ENCODE assay signal across 9 cellular contexts in genomic region chr16:81729451-81729850, GRCh38. TPM values are rescaled to one million over a fixed set of nuclear protein-coding genes. Genes with fewer than 3 reads are reported as not detected.
DNase-seq lines count a peak whose midpoint lies in the region; ATAC-seq and TF ChIP-seq lines count a peak whose summit lies in the region.
"Had no signal": no experiment of that assay in that cellular context is flagged by ENCODE, and none has a peak within 500 bp of the region (broad histone marks: within the 10 kb centered on the region; RNA-seq: fewer than 3 reads in every experiment).

No MANE protein-coding gene starts in this region.

- H3K36me3 Mint-ChIP-seq in Calu3 (ENCODE audit: insufficient read depth, unreplicated experiment): peaks cover 16% of the 10 kb centered on the region
- H3K36me3 Mint-ChIP-seq in activated CD8-positive, alpha-beta T cell treated with anti-CD3 and anti-CD28 coated beads, Interleukin-2, amount 10 ng/mL, durations not matched to agents 7 days and 5 days (ENCODE audit: low read depth): no peaks in the 10 kb centered on the region

- H3K36me3 ChIP-seq in A673 (ENCODE audit: insufficient read depth, low read length, poor library complexity, severe bottlenecking): no peaks in the 10 kb centered on the region

- H3K27ac ChIP-seq in A673 (ENCODE audit: low read depth, low read length, poor library complexity, severe bottlenecking): peak overlapping the region; percentile 10
- no peak overlapping the region; the same call in 1 of the 2 replicates for H3K27ac ChIP-seq in RWPE1

- H3K4me3 Mint-ChIP-seq in Calu3 (ENCODE audit: low read depth, unreplicated experiment): peak overlapping the region; percentile 57
- H3K4me3 Mint-ChIP-seq in activated CD8-positive, alpha-beta T cell treated with anti-CD3 and anti-CD28 coated beads, Interleukin-2, amount 10 ng/mL, durations not matched to agents 7 days and 5 days: peak overlapping the region; percentile 23

- H3K4me1 Mint-ChIP-seq in Calu3 (ENCODE audit: low read depth, unreplicated experiment): peaks cover 14% of the 10 kb centered on the region
- peaks cover 17% of the 10 kb centered on the region for H3K4me1 Mint-ChIP-seq in activated CD8-positive, alpha-beta T cell treated with anti-CD3 and anti-CD28 coated beads, Interleukin-2, amount 10 ng/mL, durations not matched to agents 7 days and 5 days (ENCODE audit: low read depth)

- intact Hi-C loops in A673 (cut with micrococcal nuclease; ENCODE audit: unreplicated experiment): no loop called here
- intact Hi-C loops in Calu3 (cut with micrococcal nuclease; ENCODE audit: unreplicated experiment): loop anchor here (10.0 kb wide), 1 partner anchor 725 kb away; the partner anchor contains the start of genes CENPN and CMC2

- no peaks in the 10 kb centered on the region for H3K9me3 ChIP-seq in A673 (ENCODE audit: low read depth, low read length, poor library complexity, severe bottlenecking)

- H3K27ac Mint-ChIP-seq in Calu3 (ENCODE audit: unreplicated experiment): no peak overlapping the region
- peak overlapping the region; percentile 29 for H3K27ac Mint-ChIP-seq in activated CD8-positive, alpha-beta T cell treated with anti-CD3 and anti-CD28 coated beads, Interleukin-2, amount 10 ng/mL, durations not matched to agents 7 days and 5 days

- H3K27me3 ChIP-seq in A673 (replicated peaks; ENCODE audit: insufficient read depth, low read depth, low read length, poor library complexity): no peaks in the 10 kb centered on the region

- no peak for ATAC-seq in activated CD8-positive, alpha-beta T cell treated with anti-CD3 and anti-CD28 coated beads, Interleukin-2, amount 10 ng/mL, durations not matched to agents 7 days and 5 days
- no peak for ATAC-seq in HG02798 (IDR thresholded peaks at IDR 0.05; ENCODE audit: poor library complexity, unreplicated experiment)

- POLR2A ChIA-PET in A673 (lab: Charles Lee; ENCODE audit: low non-redundant PET): no interaction called here
- POLR2A ChIA-PET in activated CD8-positive, alpha-beta T cell treated with anti-CD3 and anti-CD28 coated beads, Interleukin-2, amount 10 ng/mL, durations not matched to agents 7 days and 5 days (lab: Charles Lee): interaction anchor here (0.8 kb wide), 1 partner anchor 16 kb away, joined by 4 read pairs; no protein-coding TSS in a partner anchor
- POLR2A ChIA-PET in RWPE1 (lab: Yijun Ruan, JAX; ENCODE audit: low non-redundant PET): no interaction called here

- peaks cover 4% of the 10 kb centered on the region for H3K9me3 Mint-ChIP-seq in Calu3 (ENCODE audit: low read depth, unreplicated experiment)
- no peaks in the 10 kb centered on the region for H3K9me3 Mint-ChIP-seq in activated CD8-positive, alpha-beta T cell treated with anti-CD3 and anti-CD28 coated beads, Interleukin-2, amount 10 ng/mL, durations not matched to agents 7 days and 5 days (ENCODE audit: insufficient read depth)

- H3K4me3 ChIP-seq in A673 (ENCODE audit: low read depth, low read length, poor library complexity, severe bottlenecking): no peak overlapping the region

- BruUV-seq in A673 (replicated peaks; lab: Mats Ljungman, UMichigan) (no TSS peak), Calu3 (replicated peaks; lab: Mats Ljungman, UMichigan) (no TSS peak)

- CTCF ChIA-PET in A673 (lab: Charles Lee) (no interaction called here), Calu3 (lab: Charles Lee) (interaction anchor here (0.7 to 1.1 kb wide), 3 partner anchors 10 to 565 kb away, joined by 3 to 5 read pairs (median 5); no protein-coding TSS in a partner anchor), RWPE1 (lab: Yijun Ruan, JAX) (interaction anchor here (0.6 to 1.7 kb wide), 14 partner anchors 8 to 720 kb away, joined by 3 to 8 read pairs (median 4); no protein-coding TSS in a partner anchor)
- CTCF ChIA-PET in activated CD8-positive, alpha-beta T cell treated with anti-CD3 and anti-CD28 coated beads, Interleukin-2, amount 10 ng/mL, durations not matched to agents 7 days and 5 days (lab: Charles Lee): interaction anchor here (0.7 to 2.8 kb wide), 27 partner anchors 8 to 694 kb away, joined by 3 to 17 read pairs (median 4); partner anchors contain the start of gene ATMIN

- H3K4me1 ChIP-seq in A673 (ENCODE audit: insufficient read depth, low read length, poor library complexity, severe bottlenecking): peaks cover 13% of the 10 kb centered on the region

- DNase-seq in A673 (ENCODE audit: low spot score): peak; percentile 44
- no peak for DNase-seq in Calu3
- DNase-seq in activated CD8-positive, alpha-beta T cell treated with anti-CD3 and anti-CD28 coated beads, Interleukin-2, amount 10 ng/mL, durations not matched to agents 7 days and 5 days: no peak
- peak; percentile 79 for DNase-seq in islet precursor cell
- no peak for DNase-seq in NCI-H1694 (lab: John Stamatoyannopoulos, UW)
- DNase-seq in RWPE1 (ENCODE audit: low spot score): no peak
- DNase-seq in COLO829 (ENCODE audit: low spot score): no peak
- DNase-seq: activated effector memory CD4-positive, alpha-beta T cell treated with Interleukin-2 at 50 U/mL for 16 hours had no signal

- H3K27me3 Mint-ChIP-seq in Calu3 (ENCODE audit: unreplicated experiment): peaks cover 13% of the 10 kb centered on the region
- H3K27me3 Mint-ChIP-seq in activated CD8-positive, alpha-beta T cell treated with anti-CD3 and anti-CD28 coated beads, Interleukin-2, amount 10 ng/mL, durations not matched to agents 7 days and 5 days (ENCODE audit: low read depth): peaks cover 15% of the 10 kb centered on the region

- peak; percentile 36; the same call in 1 of the 2 replicates for TF ChIP-seq CTCF in A673 (conservative IDR thresholded peaks at IDR 0.05; ENCODE audit: low read depth, low read length)
- TF ChIP-seq CTCF in Calu3 (IDR thresholded peaks at IDR 0.05; ENCODE audit: unreplicated experiment): no peak
- no peak for TF ChIP-seq CTCF in RWPE1 (conservative IDR thresholded peaks at IDR 0.05; ENCODE audit: low read depth)

RNA-seq across cellular contexts. Expression of gene PLCG2, which starts 49.6 kb away (rescaled TPM):
- total RNA-seq in A673 (2021) (5.6 and 9.6 TPM in 2 replicates), Calu3 (2022) (3.4 and 13.7 TPM in 2 replicates)
- 10 to 100 TPM; 10.1 to 11.1 TPM for total RNA-seq in activated CD8-positive, alpha-beta T cell treated with anti-CD3 and anti-CD28 coated beads, Interleukin-2, amount 10 ng/mL, durations not matched to agents 7 days and 5 days

Comparison
In these comparisons a context has a peak if more than half of its experiments do, and no peak if none do; other contexts are left out.
1. DNase-seq: peak in A673 (single experiment) and islet precursor cell (single experiment); none in Calu3 (single experiment), activated CD8-positive, alpha-beta T cell treated with anti-CD3 and anti-CD28 coated beads, Interleukin-2, amount 10 ng/mL, durations not matched to agents 7 days and 5 days (single experiment), NCI-H1694 (single experiment), RWPE1 (single experiment) and COLO829 (single experiment).